Comparison of ENCODE assay signal across 21 cellular contexts in the genomic region with DNA sequence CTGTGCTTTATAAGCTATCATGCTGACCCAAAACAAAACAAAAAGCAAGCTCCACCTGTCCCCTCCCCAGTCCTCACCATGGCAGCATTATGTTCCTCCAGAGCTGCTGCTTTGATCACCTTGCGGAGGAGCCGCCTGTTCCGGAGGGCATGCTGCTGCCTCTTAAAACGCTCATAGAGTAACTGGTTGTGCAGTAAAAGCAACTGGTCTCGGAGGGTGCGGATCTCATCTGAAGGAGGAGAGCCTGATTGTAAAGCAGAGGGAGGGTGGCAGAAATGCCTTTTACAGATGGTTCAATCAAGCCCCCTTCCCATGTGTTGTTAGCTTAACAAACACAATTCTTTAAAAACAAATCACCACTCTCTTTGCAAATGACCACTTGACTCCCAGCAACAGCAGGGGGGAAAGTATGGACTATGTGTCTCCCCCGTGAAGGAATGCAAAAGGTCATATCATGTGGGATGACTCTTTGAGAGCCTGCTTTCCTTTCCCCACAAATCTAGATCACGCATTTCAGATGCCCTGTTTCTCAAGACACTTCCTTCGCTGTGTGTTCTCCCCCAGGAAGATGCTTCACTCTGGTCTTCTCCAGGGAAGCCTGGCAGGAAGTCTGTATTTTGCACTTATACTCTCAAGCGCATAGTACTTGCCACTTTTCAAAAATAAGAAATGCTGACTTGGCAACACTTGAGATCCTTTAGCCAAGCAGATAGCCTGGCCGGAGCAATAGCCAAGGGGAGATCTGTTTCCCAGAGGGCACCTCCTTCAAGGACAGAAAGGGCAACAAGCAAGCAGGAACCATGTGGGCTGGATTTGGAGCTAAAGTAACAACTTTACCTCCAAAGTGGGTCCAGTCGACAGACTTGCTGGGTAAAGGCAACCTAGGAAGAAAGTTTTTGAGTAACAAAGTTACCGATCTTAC. TPM values are rescaled to one million over a fixed set of nuclear protein-coding genes. Genes with fewer than 3 reads are reported as not detected.
DNase-seq lines count a peak whose midpoint lies in the region; ATAC-seq and TF ChIP-seq lines count a peak whose summit lies in the region.
"Had no signal": no experiment of that assay in that cellular context is flagged by ENCODE, and none has a peak within 500 bp of the region (broad histone marks: within the 10 kb centered on the region; RNA-seq: fewer than 3 reads in every experiment).

No MANE protein-coding gene starts in this region.

- in situ Hi-C loops in astrocyte of the spinal cord (cut with HindIII; ENCODE audit: low sequenced_read_pairs) (no loop called here), gastrocnemius medialis (cut with MboI; ENCODE audit: low sequenced_read_pairs in 4 of 4) (no loop called here)

- H3K36me3 ChIP-seq in cardiac muscle cell = peaks cover 43% of the 10 kb centered on the region
- peaks cover 0 to 100% (median 88%) of the 10 kb centered on the region in 9 donors for H3K36me3 ChIP-seq in heart left ventricle
- peaks cover 2 to 63% of the 10 kb centered on the region in 2 donors for H3K36me3 ChIP-seq in gastrocnemius medialis

- ATAC-seq in heart left ventricle (no peak), HG02642 (IDR thresholded peaks at IDR 0.05; ENCODE audit: poor library complexity, unreplicated experiment) (no peak), gastrocnemius medialis (no peak)
- ATAC-seq in activated T-helper 17 cell treated with anti-CD3 and anti-CD28 coated beads, Interleukin-2, amount 50 U/mL, for 72 hours (replicated peaks) = no peak

- H3K27me3 ChIP-seq in cardiac muscle cell = no peaks in the 10 kb centered on the region
- no peaks in the 10 kb centered on the region for H3K27me3 ChIP-seq in heart left ventricle
- H3K27me3 ChIP-seq in gastrocnemius medialis = no peaks in the 10 kb centered on the region
- H3K27me3 ChIP-seq: MG63, SJSA1 had no signal

- H3K9me3 ChIP-seq in cardiac muscle cell (ENCODE audit: low read depth) (no peaks in the 10 kb centered on the region), heart left ventricle (no peaks in the 10 kb centered on the region), gastrocnemius medialis (no peaks in the 10 kb centered on the region)
- H3K9me3 ChIP-seq: MG63, SJSA1 had no signal

- no peak for DNase-seq in cardiac muscle cell (ENCODE audit: low read depth in 1 of 2, low spot score in 1 of 2)
- DNase-seq in heart left ventricle = no peak
- DNase-seq in astrocyte of the spinal cord (ENCODE audit: low read depth, low spot score) = peak; percentile 6
- DNase-seq in iPS-NIHi7 (ENCODE audit: extremely low spot score) = peak; percentile 30
- DNase-seq in nephron progenitor cell = no peak
- no peak for DNase-seq in gastrocnemius medialis
- DNase-seq: DMS79 treated with DMSO at 0.1 percent for 48 hours, GM23248, Kasumi-1, MG63, NCI-H1048, NCI-H1436 treated with DMSO at 0.1 percent for 48 hours, NCI-H2029, NCI-H2171, NCI-H526 had no signal

- TF ChIP-seq POLR2A in heart left ventricle (IDR thresholded peaks at IDR 0.05) (no peak), gastrocnemius medialis (IDR thresholded peaks at IDR 0.05) (no peak)

- peaks cover 5% of the 10 kb centered on the region for H3K4me1 ChIP-seq in cardiac muscle cell (ENCODE audit: low read depth)
- peaks cover 0 to 15% (median 0%) of the 10 kb centered on the region in 12 donors for H3K4me1 ChIP-seq in heart left ventricle
- no peaks in the 10 kb centered on the region for H3K4me1 ChIP-seq in gastrocnemius medialis
- H3K4me1 ChIP-seq: SJSA1 had no signal

- no peak overlapping the region for H3K4me3 Mint-ChIP-seq in nephron progenitor cell
- H3K4me3 Mint-ChIP-seq in activated T-helper 17 cell treated with anti-CD3 and anti-CD28 coated beads, Interleukin-2, amount 50 U/mL, for 72 hours = no peak overlapping the region
- H3K4me3 Mint-ChIP-seq: CD14-positive monocyte, IgD-negative memory B cell had no signal

- WGBS in heart left ventricle, 4 donors = 80 to 86% (median 83%) methylated on average over 13 of the region's 13 CpGs

- no peaks in the 10 kb centered on the region for H3K27me3 Mint-ChIP-seq in nephron progenitor cell (ENCODE audit: low read depth, poor library complexity)
- H3K27me3 Mint-ChIP-seq in activated T-helper 17 cell treated with anti-CD3 and anti-CD28 coated beads, Interleukin-2, amount 50 U/mL, for 72 hours = no peaks in the 10 kb centered on the region
- H3K27me3 Mint-ChIP-seq: IgD-negative memory B cell had no signal

- peaks cover 45% of the 10 kb centered on the region for H3K36me3 Mint-ChIP-seq in nephron progenitor cell (ENCODE audit: low read depth)
- peaks cover 65% of the 10 kb centered on the region for H3K36me3 Mint-ChIP-seq in activated T-helper 17 cell treated with anti-CD3 and anti-CD28 coated beads, Interleukin-2, amount 50 U/mL, for 72 hours (ENCODE audit: low read depth)

- no peak overlapping the region for H3K4me3 ChIP-seq in cardiac muscle cell
- no peak overlapping the region for H3K4me3 ChIP-seq in heart left ventricle
- no peak overlapping the region for H3K4me3 ChIP-seq in astrocyte of the spinal cord (ENCODE audit: low read depth, low read length)
- no peak overlapping the region for H3K4me3 ChIP-seq in gastrocnemius medialis
- H3K4me3 ChIP-seq: GM23248, MG63, SJSA1 had no signal

- no peak for TF ChIP-seq CTCF in cardiac muscle cell (IDR thresholded peaks at IDR 0.05; ENCODE audit: low read depth, low read length)
- TF ChIP-seq CTCF in heart left ventricle (IDR thresholded peaks at IDR 0.05) = no peak
- TF ChIP-seq CTCF in astrocyte of the spinal cord (IDR thresholded peaks at IDR 0.05; ENCODE audit: low read depth, low read length) = no peak
- no peak for TF ChIP-seq CTCF in nephron progenitor cell (IDR thresholded peaks at IDR 0.05)
- TF ChIP-seq CTCF in gastrocnemius medialis (IDR thresholded peaks at IDR 0.05 in 4 of 5, conservative IDR thresholded peaks at IDR 0.05 in 1 of 5) = no peak

- H3K9me3 Mint-ChIP-seq in nephron progenitor cell = no peaks in the 10 kb centered on the region
- H3K9me3 Mint-ChIP-seq in activated T-helper 17 cell treated with anti-CD3 and anti-CD28 coated beads, Interleukin-2, amount 50 U/mL, for 72 hours = no peaks in the 10 kb centered on the region
- H3K9me3 Mint-ChIP-seq: IgD-negative memory B cell had no signal

- H3K27ac ChIP-seq in cardiac muscle cell (peak overlapping the region; percentile 67), heart left ventricle (no peak overlapping the region), gastrocnemius medialis (no peak overlapping the region)
- H3K27ac ChIP-seq: 22Rv1, GM23248, SJSA1 had no signal

- no peak overlapping the region for H3K27ac Mint-ChIP-seq in nephron progenitor cell
- no peak overlapping the region for H3K27ac Mint-ChIP-seq in activated T-helper 17 cell treated with anti-CD3 and anti-CD28 coated beads, Interleukin-2, amount 50 U/mL, for 72 hours
- H3K27ac Mint-ChIP-seq: IgD-negative memory B cell had no signal

- H3K4me1 Mint-ChIP-seq in nephron progenitor cell = peaks cover 3% of the 10 kb centered on the region
- H3K4me1 Mint-ChIP-seq in activated T-helper 17 cell treated with anti-CD3 and anti-CD28 coated beads, Interleukin-2, amount 50 U/mL, for 72 hours = no peaks in the 10 kb centered on the region
- H3K4me1 Mint-ChIP-seq: CD14-positive monocyte had no signal

- intact Hi-C loops in heart left ventricle (cut with DNase I) (loop anchor here in 2 of 10 donors (5.0 to 10.0 kb wide), 3 partner anchors 68 to 102 kb away; a partner anchor contains a TSS), gastrocnemius medialis (cut with DNase I; ENCODE audit: low total_unique reads) (no loop called here)

RNA-seq across cellular contexts. Expression of a gene that starts 25.1 kb away (rescaled TPM):
- total RNA-seq in cardiac muscle cell (4.8 and 6.4 TPM in 2 replicates), heart left ventricle (1 to 10 TPM; 2.3 to 6.9 (median 4.6) TPM), gastrocnemius medialis (1 to 10 TPM in 2 of 4 donors, under 1 TPM in 2; 0.24 to 2.5 (median 1.0) TPM)
- polyA plus RNA-seq in cardiac muscle cell (7.8 and 13.2 TPM in 2 replicates), heart left ventricle (1 to 10 TPM; 1.6 to 4.6 TPM)
- total RNA-seq in activated T-helper 17 cell treated with anti-CD3 and anti-CD28 coated beads, Interleukin-2, amount 50 U/mL, for 72 hours = 1 to 10 TPM in 1 of 2 donors, under 1 TPM in 1; 0.95 to 1.3 TPM

RNA-seq across cellular contexts. Expression of a gene that starts 25.8 kb away (rescaled TPM):
- total RNA-seq in cardiac muscle cell (0.25 and 0.83 TPM in 2 replicates), heart left ventricle (1 to 10 TPM in 1 of 9 donors, under 1 TPM in 1, not detected in 7; 0.61 to 1.4 TPM), gastrocnemius medialis (not detected)
- polyA plus RNA-seq in cardiac muscle cell (0.70 and 1.9 TPM in 2 replicates), heart left ventricle (not detected)
- total RNA-seq in activated T-helper 17 cell treated with anti-CD3 and anti-CD28 coated beads, Interleukin-2, amount 50 U/mL, for 72 hours = under 1 TPM in 1 of 2 donors, not detected in 1; 0.66 TPM

RNA-seq across cellular contexts. Expression of a gene that starts 40.6 kb away (rescaled TPM):
- total RNA-seq in cardiac muscle cell (28.5 and 52.3 TPM in 2 replicates), heart left ventricle (10 to 100 TPM; 34.4 to 87.6 (median 55.9) TPM), gastrocnemius medialis (10 to 100 TPM; 36.7 to 45.3 (median 39.7) TPM)
- polyA plus RNA-seq in cardiac muscle cell (21.1 and 28.8 TPM in 2 replicates), heart left ventricle (10 to 100 TPM; 16.2 to 19.8 TPM)
- 10 to 100 TPM; 31.2 to 45.4 TPM for total RNA-seq in activated T-helper 17 cell treated with anti-CD3 and anti-CD28 coated beads, Interleukin-2, amount 50 U/mL, for 72 hours

Comparison
In these comparisons a context has a peak if more than half of its experiments do, and no peak if none do; other contexts are left out.
1. DNase-seq: peak in astrocyte of the spinal cord (single experiment) and iPS-NIHi7 (single experiment); none in cardiac muscle cell (0 of 2), heart left ventricle (0 of 5), nephron progenitor cell (single experiment) and gastrocnemius medialis (0 of 2).